ENCODE assay signal across 25 cellular contexts in the genomic region with DNA sequence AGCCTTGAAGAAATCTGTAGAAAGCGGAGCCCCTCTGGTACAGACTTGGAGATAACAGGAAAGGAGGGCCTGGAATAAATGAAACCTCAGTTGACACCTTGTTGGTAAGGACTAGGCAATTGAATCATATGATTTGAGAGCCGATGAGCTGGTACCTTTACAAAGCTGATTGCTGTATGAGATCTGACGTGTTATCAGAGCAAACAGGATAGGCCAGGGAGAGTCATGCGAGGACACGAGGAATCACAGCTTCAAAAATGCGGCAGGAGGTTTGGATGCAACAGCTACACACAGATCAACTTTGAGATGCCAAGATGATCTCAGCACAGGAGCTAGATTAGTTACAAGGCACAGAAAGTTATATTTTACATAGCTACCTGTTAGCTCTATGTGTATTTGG. TPM values are rescaled to one million over a fixed set of nuclear protein-coding genes. Genes with fewer than 3 reads are reported as not detected.
A peak's percentile ranks its signal among the peaks of the same experiment; 100 is the strongest.
DNase-seq lines count a peak whose midpoint lies in the region; ATAC-seq, FAIRE-seq and TF ChIP-seq lines count a peak whose summit lies in the region.
"Had no signal": no experiment of that assay in that cellular context is flagged by ENCODE, and none has a peak within 500 bp of the region (broad histone marks: within the 10 kb centered on the region; RNA-seq: fewer than 3 reads in every experiment).

No MANE protein-coding gene starts in this region.

- H3K27ac ChIP-seq in VCaP (peak overlapping the region; percentile 2; the same call in 1 of the 2 replicates), thymus (ENCODE audit: low read depth) (peak overlapping the region; percentile 31)
- H3K27ac ChIP-seq: A549 had no signal

- peak; percentile 5 for FAIRE-seq in GM18507 (lab: Jason Lieb, UNC)
- FAIRE-seq: A549, GM12892, GM19239, H54 had no signal

- WGBS in thymus, result 98% methylated on average over 6 of the region's 6 CpGs

- peak; percentile 22 for DNase-seq in BE2C
- DNase-seq in GM18507 (ENCODE audit: extremely low spot score, insufficient read length, low read depth), result no peak
- DNase-seq in GM13977 (ENCODE audit: low spot score), result no peak
- DNase-seq: 8988T; ACHN; AML-193; C1 segment of cervical spinal cord; Calu3; CD4-positive, alpha-beta memory T cell; COR-L47; DMS53; DMS79 treated with DMSO at 0.1 percent for 48 hours; GF-D8; GOT3; HFFc6 had no signal

- TF ChIP-seq CTCF in BE2C (IDR thresholded peaks at IDR 0.05; ENCODE audit: low read depth, low read length) (no peak), VCaP (conservative IDR thresholded peaks at IDR 0.05) (no peak), GM13977 (IDR thresholded peaks at IDR 0.05; ENCODE audit: extremely low read depth, insufficient read depth, missing control alignments) (no peak)

- H3K36me3 ChIP-seq in BE2C (no peaks in the 10 kb centered on the region), thymus (ENCODE audit: control insufficient read depth, insufficient read depth) (no peaks in the 10 kb centered on the region)
- H3K36me3 ChIP-seq: HAP-1 had no signal

- H3K9me3 ChIP-seq in BE2C (no peaks in the 10 kb centered on the region), thymus (ENCODE audit: control insufficient read depth) (no peaks in the 10 kb centered on the region)
- H3K9me3 ChIP-seq: A549, HAP-1 had no signal

- H3K4me3 ChIP-seq in BE2C (ENCODE audit: low read depth, low read length) (no peak overlapping the region), thymus (ENCODE audit: low read length) (no peak overlapping the region)
- H3K4me3 ChIP-seq: A549, HAP-1 had no signal

- ATAC-seq in HG03039 (IDR thresholded peaks at IDR 0.05; ENCODE audit: unreplicated experiment), result no peak
- no peak for ATAC-seq in GM18511 (IDR thresholded peaks at IDR 0.05; ENCODE audit: unreplicated experiment)
- ATAC-seq: A549 had no signal

- H3K4me1 ChIP-seq in BE2C (peaks cover 65% of the 10 kb centered on the region), thymus (ENCODE audit: control insufficient read depth, insufficient read depth, low read length) (no peaks in the 10 kb centered on the region)
- H3K4me1 ChIP-seq: A549, HAP-1 had no signal

- H3K27me3 ChIP-seq in BE2C (no peaks in the 10 kb centered on the region), thymus (ENCODE audit: control insufficient read depth, insufficient read depth) (no peaks in the 10 kb centered on the region)

- in situ Hi-C loops in GM13977 (cut with MboI; ENCODE audit: low pct_unique_long_range_greater_than_20kb, low sequenced_read_pairs, unreplicated experiment), result no loop called here

RNA-seq across cellular contexts. Expression of gene SLC10A4, which starts 7.4 kb away (rescaled TPM):
- 327 TPM for polyA plus RNA-seq in BE2C (2012; ENCODE audit: insufficient read depth, insufficient read length, low read depth)
- polyA plus RNA-seq in thymus, result 0.39 TPM
- polyA plus RNA-seq: BJ; CD4-positive, alpha-beta memory T cell had no signal

RNA-seq across cellular contexts. Expression of gene ZAR1, which starts 14.3 kb away (rescaled TPM):
- polyA plus RNA-seq in BE2C (2012; ENCODE audit: insufficient read depth, insufficient read length, low read depth), result 8.3 TPM
- polyA plus RNA-seq in thymus, result 0.02 TPM
- polyA plus RNA-seq: BJ; CD4-positive, alpha-beta memory T cell had no signal
